17 cellular contexts compared by ENCODE assay signal in genomic region chr17:63543822-63544420, GRCh38. TPM values are rescaled to one million over a fixed set of nuclear protein-coding genes. Genes with fewer than 3 reads are reported as not detected.
A peak's percentile ranks its signal among the peaks of the same experiment; 100 is the strongest.
DNase-seq lines count a peak whose midpoint lies in the region; ATAC-seq and TF ChIP-seq lines count a peak whose summit lies in the region.
"Had no signal": no experiment of that assay in that cellular context is flagged by ENCODE, and none has a peak within 500 bp of the region (broad histone marks: within the 10 kb centered on the region; RNA-seq: fewer than 3 reads in every experiment).

No MANE protein-coding gene starts in this region.

- no peaks in the 10 kb centered on the region for H3K27me3 ChIP-seq in NT2/D1 (ENCODE audit: insufficient read depth, insufficient read length)
- H3K27me3 ChIP-seq in upper lobe of right lung = peaks cover 18% of the 10 kb centered on the region

- peaks cover 20 to 24% of the 10 kb centered on the region in 2 donors for H3K27me3 Mint-ChIP-seq in effector memory CD8-positive, alpha-beta T cell

- DNase-seq in activated effector memory CD4-positive, alpha-beta T cell treated with anti-CD3 and anti-CD28 coated beads, Interleukin-2, amount 50 U/mL, for 16 hours = peak; percentile 50
- no peak for DNase-seq in activated effector memory CD4-positive, alpha-beta T cell treated with Interleukin-2 at 50 U/mL for 16 hours
- DNase-seq in NT2/D1 (ENCODE audit: low read depth, low spot score) (no peak), hepatic stellate cell (ENCODE audit: low spot score) (peak; percentile 2), upper lobe of right lung (peak; percentile 46)
- no peak for DNase-seq in activated CD4-positive, CD25-positive, alpha-beta regulatory T cell treated with anti-CD3 and anti-CD28 coated beads, Interleukin-2, amount 50 U/mL, for 72 hours
- no peak for DNase-seq in effector memory CD8-positive, alpha-beta T cell
- DNase-seq: 8988T, C1 segment of cervical spinal cord, DMS 273 treated with DMSO at 0.1 percent for 48 hours, GF-D8, KG1, NCI-H1048 had no signal

- no peak for TF ChIP-seq CTCF in upper lobe of right lung (IDR thresholded peaks at IDR 0.05)

- H3K4me1 ChIP-seq in NT2/D1 (ENCODE audit: insufficient read depth, insufficient read length) (peaks cover 20% of the 10 kb centered on the region), upper lobe of right lung (no peaks in the 10 kb centered on the region)
- H3K4me1 ChIP-seq: SJSA1 had no signal

- H3K4me3 ChIP-seq in NT2/D1 (ENCODE audit: insufficient read length, low read depth) (no peak overlapping the region), upper lobe of right lung (no peak overlapping the region)
- H3K4me3 ChIP-seq: PC-9, SJSA1 had no signal

- H3K9me3 Mint-ChIP-seq in effector memory CD8-positive, alpha-beta T cell = no peaks in the 10 kb centered on the region

- peaks cover 5% of the 10 kb centered on the region for H3K36me3 Mint-ChIP-seq in effector memory CD8-positive, alpha-beta T cell (ENCODE audit: insufficient read depth)

- no peak overlapping the region for H3K27ac Mint-ChIP-seq in effector memory CD8-positive, alpha-beta T cell

- no peak overlapping the region for H3K27ac ChIP-seq in upper lobe of right lung
- H3K27ac ChIP-seq: PC-9, SJSA1 had no signal

- no peak for ATAC-seq in upper lobe of right lung
- ATAC-seq in HG03442 (IDR thresholded peaks at IDR 0.05; ENCODE audit: unreplicated experiment) = no peak
- ATAC-seq in effector memory CD8-positive, alpha-beta T cell (replicated peaks) = no peak

- H3K9me3 ChIP-seq in NT2/D1 (ENCODE audit: insufficient read depth, low read length) (no peaks in the 10 kb centered on the region), upper lobe of right lung (no peaks in the 10 kb centered on the region)
- H3K9me3 ChIP-seq: SJSA1 had no signal

- intact Hi-C loops in upper lobe of right lung (cut with DNase I) = no loop called here

- no peak overlapping the region for H3K4me3 Mint-ChIP-seq in effector memory CD8-positive, alpha-beta T cell

- H3K36me3 ChIP-seq in NT2/D1 (ENCODE audit: insufficient read depth, insufficient read length, low read length) = no peaks in the 10 kb centered on the region
- no peaks in the 10 kb centered on the region for H3K36me3 ChIP-seq in upper lobe of right lung
- H3K36me3 ChIP-seq: SJSA1 had no signal

- H3K9ac ChIP-seq in NT2/D1 (ENCODE audit: insufficient read length, low read depth) = peak overlapping the region; percentile 43

- H3K4me1 Mint-ChIP-seq in effector memory CD8-positive, alpha-beta T cell (ENCODE audit: low read depth in 2 of 2) = no peaks in the 10 kb centered on the region

RNA-seq across cellular contexts. Expression of gene DCAF7, which starts 6.4 kb away (rescaled TPM):
- total RNA-seq in upper lobe of right lung = 79.9 TPM

RNA-seq across cellular contexts. Expression of gene KCNH6, which starts 20.8 kb away (rescaled TPM):
- not detected for total RNA-seq in upper lobe of right lung
- total RNA-seq: M059J, PC-9, SJSA1 had no signal

RNA-seq across cellular contexts. Expression of gene TACO1, which starts 56.8 kb away (rescaled TPM):
- 16.1 TPM for total RNA-seq in upper lobe of right lung

Comparison
In these comparisons a context has a peak if more than half of its experiments do, and no peak if none do; other contexts are left out.
1. DNase-seq: peak in activated effector memory CD4-positive, alpha-beta T cell treated with anti-CD3 and anti-CD28 coated beads, Interleukin-2, amount 50 U/mL, for 16 hours (single experiment), hepatic stellate cell (single experiment) and upper lobe of right lung (single experiment); none in activated effector memory CD4-positive, alpha-beta T cell treated with Interleukin-2 at 50 U/mL for 16 hours (single experiment), NT2/D1 (single experiment), activated CD4-positive, CD25-positive, alpha-beta regulatory T cell treated with anti-CD3 and anti-CD28 coated beads, Interleukin-2, amount 50 U/mL, for 72 hours (single experiment) and effector memory CD8-positive, alpha-beta T cell (0 of 3).